1 cellular context compared by ENCODE assay signal in the genomic region with DNA sequence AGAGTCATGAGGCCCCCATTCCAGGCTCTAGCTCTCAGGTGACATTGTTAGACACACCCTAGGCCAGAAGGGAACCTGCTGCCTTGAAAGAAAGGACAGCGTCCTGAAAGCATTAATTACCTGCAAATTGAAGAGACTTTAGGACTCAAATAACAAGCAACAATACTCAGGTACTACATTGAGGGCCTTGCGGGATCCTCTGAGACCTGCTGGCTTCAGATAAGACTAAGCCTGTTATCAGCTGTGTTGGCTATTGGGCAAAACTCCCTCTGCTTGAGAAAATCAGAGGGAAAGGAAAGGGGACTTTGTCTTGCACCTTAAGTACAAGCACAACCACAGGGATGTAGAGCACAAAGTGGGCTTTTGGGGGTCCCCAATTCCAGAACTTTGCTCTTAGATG.
TF ChIP-seq lines count a peak whose summit lies in the region.

No MANE protein-coding gene starts in this region.

TF ChIP-seq in WTC11, 78 proteins besides CTCF, POLR2A, EP300 and RAD21 (continued from another document):
- TF ChIP-seq, protein P1, sequence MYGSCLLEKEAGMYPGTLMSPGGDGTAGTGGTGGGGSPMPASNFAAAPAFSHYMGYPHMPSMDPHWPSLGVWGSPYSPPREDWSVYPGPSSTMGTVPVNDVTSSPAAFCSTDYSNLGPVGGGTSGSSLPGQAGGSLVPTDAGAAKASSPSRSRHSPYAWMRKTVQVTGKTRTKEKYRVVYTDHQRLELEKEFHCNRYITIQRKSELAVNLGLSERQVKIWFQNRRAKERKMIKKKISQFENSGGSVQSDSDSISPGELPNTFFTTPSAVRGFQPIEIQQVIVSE (CRISPR knock-in tag; IDR thresholded peaks at IDR 0.05; ENCODE audit: borderline replicate concordance) = no peak
- no peak for TF ChIP-seq MXD4 (CRISPR knock-in tag; IDR thresholded peaks at IDR 0.05; ENCODE audit: borderline replicate concordance)
